In genomic region chr11:116862101-116862637, GRCh38 we compare ENCODE assay signal across 24 cellular contexts. TPM values are rescaled to one million over a fixed set of nuclear protein-coding genes. Genes with fewer than 3 reads are reported as not detected.
"Had no signal": no experiment of that assay in that cellular context is flagged by ENCODE, and none has a peak within 500 bp of the region (broad histone marks: within the 10 kb centered on the region; RNA-seq: fewer than 3 reads in every experiment).

No MANE protein-coding gene starts in this region.

- DNase-seq: activated naive CD4-positive, alpha-beta T cell; activated naive CD8-positive, alpha-beta T cell treated with anti-CD3 and anti-CD28 coated beads for 36 hours; amniotic stem cell; effector memory CD8-positive, alpha-beta T cell; left colon; lower lobe of right lung; naive thymus-derived CD8-positive, alpha-beta T cell; spleen; stimulated activated naive CD4-positive, alpha-beta T cell; T1000; uterus had no signal

- H3K9me3 ChIP-seq: lower lobe of right lung, neutrophil, spleen, tibial nerve, uterus had no signal

- H3K27me3 Mint-ChIP-seq: activated naive CD8-positive, alpha-beta T cell treated with anti-CD3 and anti-CD28 coated beads for 36 hours; effector memory CD8-positive, alpha-beta T cell; naive thymus-derived CD8-positive, alpha-beta T cell had no signal

- H3K36me3 ChIP-seq: uterus had no signal

- H3K4me1 ChIP-seq: lower lobe of right lung, parathyroid adenoma, spleen, tibial nerve, uterus had no signal

- H3K9me3 Mint-ChIP-seq: activated naive CD8-positive, alpha-beta T cell treated with anti-CD3 and anti-CD28 coated beads for 36 hours; effector memory CD8-positive, alpha-beta T cell; naive thymus-derived CD8-positive, alpha-beta T cell had no signal

- H3K4me3 ChIP-seq: hepatocyte, lower lobe of right lung, spleen, tibial nerve, uterus had no signal

- H2AFZ ChIP-seq: hepatocyte, parathyroid adenoma had no signal

- ATAC-seq: activated CD4-positive, CD25-positive, alpha-beta regulatory T cell treated with anti-CD3 and anti-CD28 coated beads, Interleukin-2, amount 50 U/mL, for 24 hours; effector memory CD8-positive, alpha-beta T cell; left colon; lower lobe of right lung; naive thymus-derived CD8-positive, alpha-beta T cell; sciatic nerve had no signal

- H3K9ac ChIP-seq: parathyroid adenoma had no signal

- H3K4me2 ChIP-seq: hepatocyte had no signal

- H3K4me3 Mint-ChIP-seq: activated naive CD8-positive, alpha-beta T cell treated with anti-CD3 and anti-CD28 coated beads for 36 hours; effector memory CD8-positive, alpha-beta T cell; naive thymus-derived CD8-positive, alpha-beta T cell had no signal

- H3K79me2 ChIP-seq: hepatocyte, parathyroid adenoma had no signal

- H3K27ac Mint-ChIP-seq: activated naive CD8-positive, alpha-beta T cell treated with anti-CD3 and anti-CD28 coated beads for 36 hours had no signal

- H3K27me3 ChIP-seq: foreskin keratinocyte, hepatocyte, neutrophil, spleen, tibial nerve, uterus had no signal

- FAIRE-seq: islet of Langerhans had no signal

- H3K27ac ChIP-seq: hepatocyte, lower lobe of right lung, neutrophil, parathyroid adenoma, spleen, tibial nerve, uterus had no signal

RNA-seq across cellular contexts. Expression of gene APOA1, which starts 24.7 kb away (rescaled TPM):
- total RNA-seq: fibroblast of lung, foreskin keratinocyte, left colon, subcutaneous adipose tissue had no signal
- polyA plus RNA-seq: foreskin keratinocyte had no signal

RNA-seq across cellular contexts. Expression of gene APOC3, which starts 32.5 kb away (rescaled TPM):
- total RNA-seq: activated CD8-positive, alpha-beta memory T cell treated with anti-CD3 and anti-CD28 coated beads for 36 hours; activated naive CD8-positive, alpha-beta T cell treated with anti-CD3 and anti-CD28 coated beads for 36 hours; dermis blood vessel endothelial cell; fibroblast of lung; foreskin keratinocyte; left colon; lower lobe of right lung; naive thymus-derived CD8-positive, alpha-beta T cell; sciatic nerve; spleen; subcutaneous adipose tissue; T-helper 1 cell treated with Interleukin-12 subunit alpha and Interleukin-12 subunit beta and Interleukin-4 antibody, amounts not matched to agents 30 ng/mL and 1 ng/mL, for 36 hours; tibial nerve had no signal
- polyA plus RNA-seq: fibroblast of lung; foreskin keratinocyte; naive thymus-derived CD8-positive, alpha-beta T cell had no signal

RNA-seq across cellular contexts. Expression of gene APOA4, which starts 39.1 kb away (rescaled TPM):
- total RNA-seq: activated CD8-positive, alpha-beta memory T cell treated with anti-CD3 and anti-CD28 coated beads for 36 hours; activated naive CD8-positive, alpha-beta T cell treated with anti-CD3 and anti-CD28 coated beads for 36 hours; dermis blood vessel endothelial cell; fibroblast of lung; foreskin keratinocyte; left colon; lower lobe of right lung; naive thymus-derived CD8-positive, alpha-beta T cell; sciatic nerve; spleen; subcutaneous adipose tissue; T-helper 1 cell treated with Interleukin-12 subunit alpha and Interleukin-12 subunit beta and Interleukin-4 antibody, amounts not matched to agents 30 ng/mL and 1 ng/mL, for 36 hours; tibial nerve; uterus had no signal
- polyA plus RNA-seq: fibroblast of lung; foreskin keratinocyte; naive thymus-derived CD8-positive, alpha-beta T cell had no signal
